ENCODE assay signal across 8 cellular contexts in the genomic region with DNA sequence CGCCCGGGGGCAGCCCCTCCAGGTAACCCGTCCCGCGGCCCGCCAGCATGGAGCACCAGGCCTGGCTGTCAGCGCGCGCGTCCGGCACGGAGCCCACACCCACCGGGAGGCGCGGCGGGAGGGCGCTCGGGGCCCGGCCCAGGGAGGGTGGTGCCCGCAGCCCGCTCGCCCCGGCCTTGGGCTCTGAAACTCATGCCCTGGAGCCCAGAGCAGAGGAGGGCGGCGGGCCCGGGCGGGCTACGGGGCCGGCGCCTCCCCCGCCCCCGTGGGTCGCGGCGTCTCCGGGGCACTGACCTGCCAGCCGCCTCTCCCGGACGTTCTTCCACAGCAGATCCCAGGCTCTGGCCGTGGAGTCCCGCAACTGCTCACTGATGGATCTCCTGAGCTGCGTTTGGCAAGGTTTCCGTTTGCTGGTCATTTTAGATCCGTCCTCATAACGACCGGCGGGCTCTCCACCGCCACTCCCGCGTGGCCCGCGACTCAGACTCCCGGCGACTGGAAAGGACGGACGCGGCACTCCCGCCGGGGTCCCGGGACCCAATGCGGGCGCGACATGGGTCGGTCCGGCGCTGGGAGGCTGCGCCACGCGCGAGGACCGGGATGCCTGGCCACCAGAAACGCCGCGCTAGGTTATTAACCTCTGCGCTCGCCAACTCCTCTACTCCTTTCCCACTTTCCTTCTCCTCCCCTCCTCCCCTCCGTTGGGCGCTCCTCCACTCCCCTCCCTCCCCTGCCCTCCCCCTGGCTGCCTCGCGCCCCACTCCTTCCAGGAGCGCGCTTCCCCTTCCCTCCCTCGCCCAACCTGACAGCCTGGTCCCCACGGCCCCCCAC.
A peak's percentile ranks its signal among the peaks of the same experiment; 100 is the strongest.
DNase-seq lines count a peak whose midpoint lies in the region; ATAC-seq and TF ChIP-seq lines count a peak whose summit lies in the region.

No MANE protein-coding gene starts in this region.

- peaks cover 21% of the 10 kb centered on the region for H3K4me1 ChIP-seq in stomach smooth muscle (ENCODE audit: control insufficient read depth, insufficient read depth, low read length)

- H3K27me3 Mint-ChIP-seq in activated T-cell treated with anti-CD3 and anti-CD28 coated beads, Interleukin-2, amount 50 U/mL, for 4 hours (ENCODE audit: low read depth) = peaks cover 54% of the 10 kb centered on the region
- H3K27me3 Mint-ChIP-seq in T-helper 2 cell treated with Interferon-gamma antibody and Interleukin-4, amounts not matched to agents 5 μg/mL and 100 μg/mL, for 36 hours (ENCODE audit: low read depth) = peaks cover 52% of the 10 kb centered on the region

- no peak overlapping the region for H3K4me3 Mint-ChIP-seq in activated T-cell treated with anti-CD3 and anti-CD28 coated beads, Interleukin-2, amount 50 U/mL, for 4 hours
- no peak overlapping the region for H3K4me3 Mint-ChIP-seq in T-helper 2 cell treated with Interferon-gamma antibody and Interleukin-4, amounts not matched to agents 5 μg/mL and 100 μg/mL, for 36 hours

- no peaks in the 10 kb centered on the region for H3K27me3 ChIP-seq in stomach smooth muscle (ENCODE audit: control insufficient read depth in 1 of 2, insufficient read depth in 2 of 2, low read length in 2 of 2)

- peak; percentile 21 to 34 for ATAC-seq in activated T-cell treated with anti-CD3 and anti-CD28 coated beads, Interleukin-2, amount 50 U/mL, for 4 hours
- ATAC-seq in HG02571 (IDR thresholded peaks at IDR 0.05; ENCODE audit: unreplicated experiment) (no peak), GM19397 (IDR thresholded peaks at IDR 0.05; ENCODE audit: unreplicated experiment) (no peak)

- peak overlapping the region; percentile 73 for H3K27ac ChIP-seq in stomach smooth muscle (ENCODE audit: low read length)

- no peaks in the 10 kb centered on the region for H3K36me3 ChIP-seq in stomach smooth muscle (ENCODE audit: control insufficient read depth in 2 of 2, insufficient read depth in 2 of 2, low read length in 2 of 2)

- peaks cover 2% of the 10 kb centered on the region for H3K4me1 Mint-ChIP-seq in activated T-cell treated with anti-CD3 and anti-CD28 coated beads, Interleukin-2, amount 50 U/mL, for 4 hours (ENCODE audit: low read depth)
- peaks cover 1% of the 10 kb centered on the region for H3K4me1 Mint-ChIP-seq in T-helper 2 cell treated with Interferon-gamma antibody and Interleukin-4, amounts not matched to agents 5 μg/mL and 100 μg/mL, for 36 hours (ENCODE audit: low read depth)

- H3K4me3 ChIP-seq in choroid plexus epithelial cell (ENCODE audit: low read depth, low read length) = peak overlapping the region; percentile 79
- peak overlapping the region; percentile 80 to 90 for H3K4me3 ChIP-seq in stomach smooth muscle (ENCODE audit: low read length in 2 of 2)

- no peak for TF ChIP-seq CTCF in choroid plexus epithelial cell (conservative IDR thresholded peaks at IDR 0.05; ENCODE audit: low read depth, low read length)

- H3K36me3 Mint-ChIP-seq in activated T-cell treated with anti-CD3 and anti-CD28 coated beads, Interleukin-2, amount 50 U/mL, for 4 hours (ENCODE audit: insufficient read depth) = no peaks in the 10 kb centered on the region
- H3K36me3 Mint-ChIP-seq in T-helper 2 cell treated with Interferon-gamma antibody and Interleukin-4, amounts not matched to agents 5 μg/mL and 100 μg/mL, for 36 hours (ENCODE audit: low read depth) = no peaks in the 10 kb centered on the region

- H3K9me3 ChIP-seq in stomach smooth muscle (ENCODE audit: control insufficient read depth in 2 of 2, low read length in 2 of 2) = no peaks in the 10 kb centered on the region

- DNase-seq in activated T-cell treated with anti-CD3 and anti-CD28 coated beads, Interleukin-2, amount 50 U/mL, for 4 hours = no peak
- DNase-seq in activated T-cell treated with anti-CD3 and anti-CD28 coated beads for 4 hours (no peak), choroid plexus epithelial cell (ENCODE audit: low read depth) (peak; percentile 39), left kidney (ENCODE audit: low read depth, low spot score) (peak; percentile 74)
- DNase-seq in T-helper 2 cell treated with Interferon-gamma antibody and Interleukin-4, amounts not matched to agents 5 μg/mL and 100 μg/mL, for 36 hours (ENCODE audit: low spot score) = no peak

- no peaks in the 10 kb centered on the region for H3K9me3 Mint-ChIP-seq in activated T-cell treated with anti-CD3 and anti-CD28 coated beads, Interleukin-2, amount 50 U/mL, for 4 hours
- H3K9me3 Mint-ChIP-seq in T-helper 2 cell treated with Interferon-gamma antibody and Interleukin-4, amounts not matched to agents 5 μg/mL and 100 μg/mL, for 36 hours = no peaks in the 10 kb centered on the region

- H3K27ac Mint-ChIP-seq in T-helper 2 cell treated with Interferon-gamma antibody and Interleukin-4, amounts not matched to agents 5 μg/mL and 100 μg/mL, for 36 hours = no peak overlapping the region

- H3K9ac ChIP-seq in stomach smooth muscle (ENCODE audit: low read length in 2 of 2) = peak overlapping the region; percentile 84 to 94

Comparison
In these comparisons a context has a peak if more than half of its experiments do, and no peak if none do; other contexts are left out.
1. ATAC-seq: peak in activated T-cell treated with anti-CD3 and anti-CD28 coated beads, Interleukin-2, amount 50 U/mL, for 4 hours (2 of 2); none in HG02571 (single experiment) and GM19397 (single experiment).
2. DNase-seq: peak in choroid plexus epithelial cell (single experiment) and left kidney (single experiment); none in activated T-cell treated with anti-CD3 and anti-CD28 coated beads, Interleukin-2, amount 50 U/mL, for 4 hours (single experiment), activated T-cell treated with anti-CD3 and anti-CD28 coated beads for 4 hours (single experiment) and T-helper 2 cell treated with Interferon-gamma antibody and Interleukin-4, amounts not matched to agents 5 μg/mL and 100 μg/mL, for 36 hours (single experiment).